Comparison of ENCODE assay signal across 10 cellular contexts in the genomic region with DNA sequence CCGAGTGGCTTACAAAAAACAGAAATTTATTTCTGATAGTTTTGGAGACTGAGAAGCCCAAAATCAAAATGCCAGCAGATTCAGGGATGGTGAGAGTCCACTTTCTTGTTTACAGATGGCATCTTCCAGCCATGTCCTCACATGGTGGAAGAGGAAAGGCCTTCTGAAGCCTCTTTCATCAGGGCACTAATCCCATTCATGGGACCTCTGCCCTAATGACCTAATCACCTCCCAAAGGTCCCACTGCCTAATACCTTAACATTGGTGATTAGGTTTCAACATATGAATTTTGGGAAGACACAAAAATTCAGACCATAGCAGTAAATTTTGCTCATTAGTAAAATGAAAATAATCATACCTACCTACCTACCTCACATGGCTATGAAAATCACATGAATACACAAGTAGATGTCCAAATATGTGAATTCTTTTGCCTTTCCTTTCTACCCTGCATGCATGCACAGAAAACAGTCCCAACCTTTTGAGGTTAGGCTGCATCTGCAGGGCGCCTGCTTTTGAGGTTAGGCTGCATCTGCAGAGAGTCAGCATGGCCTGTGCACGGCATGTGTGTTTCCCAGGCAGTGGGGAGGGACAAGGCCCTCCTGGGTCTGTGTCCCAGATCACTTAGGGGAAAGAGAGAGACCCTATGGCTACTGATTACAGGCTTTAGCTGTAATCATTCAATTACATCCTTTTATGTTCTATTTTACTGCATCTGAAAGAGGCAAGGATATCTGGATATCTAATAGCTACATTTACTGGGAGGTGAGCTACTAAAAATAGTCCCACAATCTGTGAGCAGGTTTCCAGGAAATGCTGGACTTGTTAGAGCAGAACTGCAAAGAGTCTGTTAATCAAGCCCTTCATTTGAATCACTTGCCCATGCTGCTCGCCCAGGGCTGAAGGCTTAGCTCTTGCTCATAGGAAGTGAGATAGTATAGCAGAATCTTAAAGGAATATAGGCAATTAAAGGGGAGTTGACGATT.
DNase-seq lines count a peak whose midpoint lies in the region; ATAC-seq and TF ChIP-seq lines count a peak whose summit lies in the region.
"Had no signal": no experiment of that assay in that cellular context is flagged by ENCODE, and none has a peak within 500 bp of the region (broad histone marks: within the 10 kb centered on the region; RNA-seq: fewer than 3 reads in every experiment).

No MANE protein-coding gene starts in this region.

- H3K4me1 Mint-ChIP-seq in nephron, result peaks cover 19% of the 10 kb centered on the region
- H3K4me1 Mint-ChIP-seq in stimulated activated memory B cell treated with anti-CD40 and anti-IgM and Interleukin-4, amounts not matched to agents 10 μg/mL and 1 μg/mL and 100 μg/mL, for 72 hours, result peaks cover 8% of the 10 kb centered on the region
- H3K4me1 Mint-ChIP-seq in CD4-positive, alpha-beta T cell (ENCODE audit: low read depth), result no peaks in the 10 kb centered on the region

- H3K4me3 ChIP-seq in brain microvascular endothelial cell (ENCODE audit: low read depth, low read length) (no peak overlapping the region), ascending aorta (no peak overlapping the region)
- H3K4me3 ChIP-seq: psoas muscle had no signal

- no peaks in the 10 kb centered on the region for H3K36me3 Mint-ChIP-seq in nephron (ENCODE audit: low read depth)
- H3K36me3 Mint-ChIP-seq in stimulated activated memory B cell treated with anti-CD40 and anti-IgM and Interleukin-4, amounts not matched to agents 10 μg/mL and 1 μg/mL and 100 μg/mL, for 72 hours, result no peaks in the 10 kb centered on the region
- no peaks in the 10 kb centered on the region for H3K36me3 Mint-ChIP-seq in CD4-positive, alpha-beta T cell (ENCODE audit: low read depth)

- no peaks in the 10 kb centered on the region for H3K27me3 ChIP-seq in brain microvascular endothelial cell (replicated peaks)
- H3K27me3 ChIP-seq in ascending aorta, result no peaks in the 10 kb centered on the region
- no peaks in the 10 kb centered on the region for H3K27me3 ChIP-seq in CD4-positive, alpha-beta T cell (ENCODE audit: control insufficient read depth, insufficient read depth, low read length)

- no peaks in the 10 kb centered on the region for H3K27me3 Mint-ChIP-seq in nephron (ENCODE audit: low read depth)
- peaks cover 9% of the 10 kb centered on the region for H3K27me3 Mint-ChIP-seq in stimulated activated memory B cell treated with anti-CD40 and anti-IgM and Interleukin-4, amounts not matched to agents 10 μg/mL and 1 μg/mL and 100 μg/mL, for 72 hours
- no peaks in the 10 kb centered on the region for H3K27me3 Mint-ChIP-seq in CD4-positive, alpha-beta T cell

- CTCF ChIA-PET in CD4-positive, alpha-beta T cell (lab: Charles Lee), result no interaction called here

- H3K36me3 ChIP-seq in brain microvascular endothelial cell (replicated peaks), result no peaks in the 10 kb centered on the region
- H3K36me3 ChIP-seq in ascending aorta, result no peaks in the 10 kb centered on the region

- POLR2A ChIA-PET in CD4-positive, alpha-beta T cell (lab: Charles Lee), result no interaction called here

- ATAC-seq in stimulated activated memory B cell treated with anti-CD40 and anti-IgM and Interleukin-4, amounts not matched to agents 10 μg/mL and 1 μg/mL and 100 μg/mL, for 72 hours, result no peak
- no peak for ATAC-seq in CD4-positive, alpha-beta T cell (ENCODE audit: poor library complexity)

- no peaks in the 10 kb centered on the region for H3K4me1 ChIP-seq in ascending aorta

- H3K27ac Mint-ChIP-seq in nephron, result peak overlapping the region in 2 of 3 experiments; percentile 56 to 68
- H3K27ac Mint-ChIP-seq in stimulated activated memory B cell treated with anti-CD40 and anti-IgM and Interleukin-4, amounts not matched to agents 10 μg/mL and 1 μg/mL and 100 μg/mL, for 72 hours, result no peak overlapping the region
- H3K27ac Mint-ChIP-seq in CD4-positive, alpha-beta T cell, result no peak overlapping the region

- DNase-seq in H4 (ENCODE audit: low spot score) (peak; percentile 27), NCI-H2107 (lab: John Stamatoyannopoulos, UW) (peak; percentile 2), brain microvascular endothelial cell (peak; percentile 55), ascending aorta (ENCODE audit: low spot score in 2 of 2) (no peak)
- DNase-seq in CD4-positive, alpha-beta T cell, result no peak
- DNase-seq: cerebellar nuclear complex, Kasumi-1, psoas muscle had no signal

- intact Hi-C loops in ascending aorta (cut with DNase I), result no loop called here
- intact Hi-C loops in CD4-positive, alpha-beta T cell (cut with DNase I, micrococcal nuclease), result no loop called here

- TF ChIP-seq CTCF in brain microvascular endothelial cell (IDR thresholded peaks at IDR 0.05; ENCODE audit: low read depth, low read length, missing control alignments) (no peak), nephron (IDR thresholded peaks at IDR 0.05; ENCODE audit: unreplicated experiment in 3 of 3) (no peak), ascending aorta (IDR thresholded peaks at IDR 0.05) (no peak)
- no peak for TF ChIP-seq CTCF in CD4-positive, alpha-beta T cell (IDR thresholded peaks at IDR 0.05)

- no peaks in the 10 kb centered on the region for H3K9me3 Mint-ChIP-seq in nephron
- no peaks in the 10 kb centered on the region for H3K9me3 Mint-ChIP-seq in stimulated activated memory B cell treated with anti-CD40 and anti-IgM and Interleukin-4, amounts not matched to agents 10 μg/mL and 1 μg/mL and 100 μg/mL, for 72 hours
- no peaks in the 10 kb centered on the region for H3K9me3 Mint-ChIP-seq in CD4-positive, alpha-beta T cell

- H3K9me3 ChIP-seq in ascending aorta, result no peaks in the 10 kb centered on the region
- H3K9me3 ChIP-seq in CD4-positive, alpha-beta T cell (ENCODE audit: control insufficient read depth, low read length), result no peaks in the 10 kb centered on the region
- H3K9me3 ChIP-seq: psoas muscle had no signal

- no peak overlapping the region for H3K4me3 Mint-ChIP-seq in nephron
- H3K4me3 Mint-ChIP-seq in stimulated activated memory B cell treated with anti-CD40 and anti-IgM and Interleukin-4, amounts not matched to agents 10 μg/mL and 1 μg/mL and 100 μg/mL, for 72 hours, result no peak overlapping the region
- no peak overlapping the region for H3K4me3 Mint-ChIP-seq in CD4-positive, alpha-beta T cell

- in situ Hi-C loops in brain microvascular endothelial cell (cut with HindIII; ENCODE audit: low pct_ligation_motif_present, low sequenced_read_pairs), result no loop called here

- H3K27ac ChIP-seq in brain microvascular endothelial cell (peak overlapping the region; percentile 85), ascending aorta (no peak overlapping the region)
- no peak overlapping the region for H3K27ac ChIP-seq in CD4-positive, alpha-beta T cell (ENCODE audit: low read depth, low read length)
- H3K27ac ChIP-seq: psoas muscle had no signal

Comparison
In these comparisons a context has a peak if more than half of its experiments do, and no peak if none do; other contexts are left out.
1. DNase-seq: peak in H4 (single experiment), NCI-H2107 (single experiment) and brain microvascular endothelial cell (single experiment); none in ascending aorta (0 of 2) and CD4-positive, alpha-beta T cell (0 of 10).
2. H3K27ac Mint-ChIP-seq: peak in nephron (2 of 3); none in stimulated activated memory B cell treated with anti-CD40 and anti-IgM and Interleukin-4, amounts not matched to agents 10 μg/mL and 1 μg/mL and 100 μg/mL, for 72 hours (single experiment) and CD4-positive, alpha-beta T cell (single experiment).